Comparison of ENCODE assay signal across 12 cellular contexts in genomic region chr17:36934759-36935630, GRCh38. TPM values are rescaled to one million over a fixed set of nuclear protein-coding genes. Genes with fewer than 3 reads are reported as not detected.
DNase-seq lines count a peak whose midpoint lies in the region; ATAC-seq and TF ChIP-seq lines count a peak whose summit lies in the region.
"Had no signal": no experiment of that assay in that cellular context is flagged by ENCODE, and none has a peak within 500 bp of the region (broad histone marks: within the 10 kb centered on the region; RNA-seq: fewer than 3 reads in every experiment).

No MANE protein-coding gene starts in this region.

- no peaks in the 10 kb centered on the region for H3K9me2 ChIP-seq in GM23248 (ENCODE audit: insufficient read depth)

- in situ Hi-C loops in GM23248 (cut with MboI), result no loop called here

- H3K4me3 Mint-ChIP-seq in CD4-positive, alpha-beta memory T cell, result peak overlapping the region; percentile 51 to 84 (median 66)

- POLR2A ChIA-PET in CD4-positive, alpha-beta memory T cell (lab: Charles Lee; ENCODE audit: partially characterized antibody), result interaction anchor here (2.7 to 3.0 kb wide), 2 partner anchors 10 to 14 kb away, joined by 8 to 12 read pairs; partner anchors contain the start of gene AATF

- peak overlapping the region in 3 of 7 donors; percentile 51 to 75 (median 68) for H3K27ac Mint-ChIP-seq in CD4-positive, alpha-beta memory T cell

- no peak overlapping the region for H3K4me2 ChIP-seq in GM23248 (ENCODE audit: unreplicated experiment)

- H3K9ac ChIP-seq in mucosa of rectum (ENCODE audit: low read depth in 1 of 2, low read length in 2 of 2), result no peak overlapping the region
- H3K9ac ChIP-seq in GM23248, result no peak overlapping the region

- CTCF ChIA-PET in CD4-positive, alpha-beta memory T cell (lab: Charles Lee; ENCODE audit: partially characterized antibody), result no interaction called here

- H3K27me3 Mint-ChIP-seq in CD4-positive, alpha-beta memory T cell, result peaks cover 79 to 80% of the 10 kb centered on the region in 2 donors

- peaks cover 95% of the 10 kb centered on the region for H3K27me3 ChIP-seq in CD4-positive, alpha-beta memory T cell (ENCODE audit: insufficient read depth, low read length)
- H3K27me3 ChIP-seq in ascending aorta, result peaks cover 75% of the 10 kb centered on the region
- H3K27me3 ChIP-seq in mucosa of rectum (ENCODE audit: control insufficient read depth in 2 of 2, insufficient read depth in 2 of 2, low read length in 2 of 2), result peaks cover 91 to 94% of the 10 kb centered on the region in 2 donors
- peaks cover 98% of the 10 kb centered on the region for H3K27me3 ChIP-seq in GM23248 (replicated peaks; ENCODE audit: insufficient read depth)

- H3K36me3 ChIP-seq in CD4-positive, alpha-beta memory T cell (ENCODE audit: insufficient read depth, low read length), result no peaks in the 10 kb centered on the region
- H3K36me3 ChIP-seq in ascending aorta (no peaks in the 10 kb centered on the region), mucosa of rectum (ENCODE audit: control insufficient read depth in 2 of 2, insufficient read depth in 2 of 2, low read length in 2 of 2) (no peaks in the 10 kb centered on the region), GM23248 (ENCODE audit: low read depth) (no peaks in the 10 kb centered on the region)
- H3K36me3 ChIP-seq: upper lobe of left lung had no signal

- intact Hi-C loops in CD4-positive, alpha-beta memory T cell (cut with micrococcal nuclease), result no loop called here
- intact Hi-C loops in ascending aorta (cut with DNase I), result no loop called here
- intact Hi-C loops in head of caudate nucleus (cut with DNase I), result no loop called here

- no peak for TF ChIP-seq CTCF in ascending aorta (IDR thresholded peaks at IDR 0.05)

- peaks cover 0 to 22% (median 2%) of the 10 kb centered on the region in 8 donors for H3K9me3 Mint-ChIP-seq in CD4-positive, alpha-beta memory T cell

- H3K27ac ChIP-seq in CD4-positive, alpha-beta memory T cell (ENCODE audit: low read depth, low read length), result no peak overlapping the region
- H3K27ac ChIP-seq in ascending aorta (no peak overlapping the region), mucosa of rectum (ENCODE audit: low read depth in 2 of 2, low read length in 2 of 2) (no peak overlapping the region), GM23248 (no peak overlapping the region)
- H3K27ac ChIP-seq: upper lobe of left lung had no signal

- H3K4me3 ChIP-seq in CD4-positive, alpha-beta memory T cell (ENCODE audit: low read length in 2 of 2), result peak overlapping the region in 1 of 2 donors; percentile 7
- H3K4me3 ChIP-seq in ascending aorta, result peak overlapping the region; percentile 23 to 37
- peak overlapping the region; percentile 1 for H3K4me3 ChIP-seq in mucosa of rectum (ENCODE audit: low read length in 2 of 2)
- H3K4me3 ChIP-seq in GM23248, result no peak overlapping the region
- H3K4me3 ChIP-seq: mucosa of descending colon had no signal

- no peaks in the 10 kb centered on the region for H4K20me1 ChIP-seq in GM23248 (ENCODE audit: insufficient read depth)

- H3K36me3 Mint-ChIP-seq in CD4-positive, alpha-beta memory T cell, result peaks cover 0 to 2% of the 10 kb centered on the region in 2 donors

- peaks cover 42 to 81% (median 62%) of the 10 kb centered on the region in 4 donors for H3K4me1 Mint-ChIP-seq in CD4-positive, alpha-beta memory T cell

- 6 to 7% methylated on average over 52 to 72 of the region's 75 CpGs for WGBS in GM23248 (ENCODE audit: low coverage in 1 of 2, low lambda C conversion rate in 2 of 2, missing lambda C conversion rate in 2 of 2), 2 experiments

- DNase-seq in CD4-positive, alpha-beta memory T cell, result peak in 2 of 5 donors; percentile 32 to 42
- DNase-seq in HT1080 (ENCODE audit: low read depth) (peak; percentile 41), ascending aorta (ENCODE audit: low spot score in 2 of 2) (no peak), head of caudate nucleus (no peak), GM23248 (no peak)
- DNase-seq: NCI-H2029 had no signal

- no peaks in the 10 kb centered on the region for H3K79me2 ChIP-seq in GM23248 (ENCODE audit: insufficient read depth)

- no peaks in the 10 kb centered on the region for H3F3A ChIP-seq in GM23248 (ENCODE audit: insufficient read depth)

- peaks cover 80% of the 10 kb centered on the region for H3K4me1 ChIP-seq in CD4-positive, alpha-beta memory T cell (ENCODE audit: insufficient read depth, low read length)
- H3K4me1 ChIP-seq in ascending aorta (peaks cover 3 to 60% of the 10 kb centered on the region in 2 donors), mucosa of rectum (ENCODE audit: control insufficient read depth in 2 of 2, insufficient read depth in 2 of 2, low read length in 2 of 2) (peaks cover 44 to 51% of the 10 kb centered on the region in 2 donors), GM23248 (ENCODE audit: insufficient read depth) (no peaks in the 10 kb centered on the region)

- no peak for ATAC-seq in HG02678 (IDR thresholded peaks at IDR 0.05; ENCODE audit: unreplicated experiment)
- no peak for ATAC-seq in GM21381 (IDR thresholded peaks at IDR 0.05; ENCODE audit: unreplicated experiment)

- H2AFZ ChIP-seq in GM23248, result no peak overlapping the region

- no peaks in the 10 kb centered on the region for H3K9me3 ChIP-seq in CD4-positive, alpha-beta memory T cell (ENCODE audit: control insufficient read depth in 1 of 2, low read length in 2 of 2)
- no peaks in the 10 kb centered on the region for H3K9me3 ChIP-seq in ascending aorta
- H3K9me3 ChIP-seq in mucosa of rectum (ENCODE audit: control insufficient read depth in 2 of 2, low read length in 2 of 2), result no peaks in the 10 kb centered on the region
- H3K9me3 ChIP-seq in GM23248 (ENCODE audit: low read depth), result no peaks in the 10 kb centered on the region
- H3K9me3 ChIP-seq: mucosa of descending colon, upper lobe of left lung had no signal

RNA-seq across cellular contexts. Expression of gene LHX1, which starts 2.3 kb away (rescaled TPM):
- total RNA-seq in CD4-positive, alpha-beta memory T cell, result not detected
- polyA plus RNA-seq in CD4-positive, alpha-beta memory T cell, result not detected
- 1.3 and 2.2 TPM in 2 replicates for total RNA-seq in HT1080 (2014; rRNA removed; shearing (Covaris generic))
- polyA plus RNA-seq in HT1080 (2015; cell fraction: cytosol; rRNA removed), result 5.5 and 6.9 TPM in 2 replicates
- 9.4 and 9.8 TPM in 2 replicates for polyA plus RNA-seq in HT1080 (2015; cell fraction: nucleus; rRNA removed)
- total RNA-seq in ascending aorta, result not detected
- total RNA-seq in GM23248 (2014; rRNA removed; shearing (Covaris generic)), result not detected in 2 replicates
- polyA plus RNA-seq in GM23248 (2016; fragmentation: Nextera tagmentation; extraction: Ambion mirVana), result not detected in 2 replicates
- total RNA-seq: mucosa of descending colon, upper lobe of left lung had no signal
- polyA plus RNA-seq: adipose tissue had no signal

RNA-seq across cellular contexts. Expression of gene AATF, which starts 13.8 kb away (rescaled TPM):
- total RNA-seq in CD4-positive, alpha-beta memory T cell, result 10 to 100 TPM; 60.5 to 61.2 TPM
- polyA plus RNA-seq in CD4-positive, alpha-beta memory T cell, result 10 to 100 TPM; 52.0 to 89.4 TPM
- 125 and 153 TPM in 2 replicates for total RNA-seq in HT1080 (2014; rRNA removed; shearing (Covaris generic))
- 59.6 and 74.4 TPM in 2 replicates for polyA plus RNA-seq in HT1080 (2015; cell fraction: cytosol; rRNA removed)
- polyA plus RNA-seq in HT1080 (2015; cell fraction: nucleus; rRNA removed), result 79.6 and 86.4 TPM in 2 replicates
- total RNA-seq in ascending aorta, result 19.5 TPM
- 35.6 and 42.2 TPM in 2 replicates for total RNA-seq in GM23248 (2014; rRNA removed; shearing (Covaris generic))
- polyA plus RNA-seq in GM23248 (2016; fragmentation: Nextera tagmentation; extraction: Ambion mirVana), result 48.1 and 50.2 TPM in 2 replicates
